Comparison of ENCODE assay signal across 21 cellular contexts in genomic region chr13:111130111-111130508, GRCh38.
"Had no signal": no experiment of that assay in that cellular context is flagged by ENCODE, and none has a peak within 500 bp of the region (broad histone marks: within the 10 kb centered on the region; RNA-seq: fewer than 3 reads in every experiment).

No MANE protein-coding gene starts in this region.

- H3K9me3 Mint-ChIP-seq: activated CD4-positive, alpha-beta T cell treated with anti-CD3 and anti-CD28 coated beads, Interleukin-2, amount 10 ng/mL, durations not matched to agents 24 days and 14 days; activated CD8-positive, alpha-beta T cell treated with anti-CD3 and anti-CD28 coated beads for 36 hours; activated naive CD8-positive, alpha-beta T cell treated with anti-CD3 and anti-CD28 coated beads, Interleukin-2, amount 10 ng/mL, durations not matched to agents 7 days and 5 days; activated T-helper 17 cell treated with anti-CD3 and anti-CD28 coated beads, Interleukin-2, amount 50 U/mL, for 72 hours; stimulated activated naive CD8-positive, alpha-beta T cell treated with anti-CD3 and anti-CD28 coated beads, Interleukin-15, amount 100 ng/mL, for 72 hours had no signal

- FAIRE-seq: endothelial cell of umbilical vein, small intestine had no signal

- ATAC-seq: activated CD8-positive, alpha-beta T cell treated with anti-CD3 and anti-CD28 coated beads for 36 hours; activated T-helper 17 cell treated with anti-CD3 and anti-CD28 coated beads, Interleukin-2, amount 50 U/mL, for 72 hours; body of pancreas; gastroesophageal sphincter; heart left ventricle; left ventricle myocardium superior; mucosa of descending colon; right lobe of liver; stimulated activated naive CD8-positive, alpha-beta T cell treated with anti-CD3 and anti-CD28 coated beads, Interleukin-15, amount 100 ng/mL, for 72 hours had no signal

- H3K27ac Mint-ChIP-seq: activated CD4-positive, alpha-beta T cell treated with anti-CD3 and anti-CD28 coated beads, Interleukin-2, amount 10 ng/mL, durations not matched to agents 24 days and 14 days; activated CD8-positive, alpha-beta T cell treated with anti-CD3 and anti-CD28 coated beads for 36 hours; activated naive CD8-positive, alpha-beta T cell treated with anti-CD3 and anti-CD28 coated beads, Interleukin-2, amount 10 ng/mL, durations not matched to agents 7 days and 5 days; activated T-helper 17 cell treated with anti-CD3 and anti-CD28 coated beads, Interleukin-2, amount 50 U/mL, for 72 hours; stimulated activated naive CD8-positive, alpha-beta T cell treated with anti-CD3 and anti-CD28 coated beads, Interleukin-15, amount 100 ng/mL, for 72 hours had no signal

- H3K4me1 Mint-ChIP-seq: activated CD4-positive, alpha-beta T cell treated with anti-CD3 and anti-CD28 coated beads, Interleukin-2, amount 10 ng/mL, durations not matched to agents 24 days and 14 days; activated naive CD8-positive, alpha-beta T cell treated with anti-CD3 and anti-CD28 coated beads, Interleukin-2, amount 10 ng/mL, durations not matched to agents 7 days and 5 days; activated T-helper 17 cell treated with anti-CD3 and anti-CD28 coated beads, Interleukin-2, amount 50 U/mL, for 72 hours; stimulated activated naive CD8-positive, alpha-beta T cell treated with anti-CD3 and anti-CD28 coated beads, Interleukin-15, amount 100 ng/mL, for 72 hours had no signal

- H3K27me3 Mint-ChIP-seq: stimulated activated naive CD8-positive, alpha-beta T cell treated with anti-CD3 and anti-CD28 coated beads, Interleukin-15, amount 100 ng/mL, for 72 hours had no signal

- DNase-seq: activated CD4-positive, alpha-beta T cell treated with anti-CD3 and anti-CD28 coated beads, Interleukin-2, amount 10 ng/mL, durations not matched to agents 24 days and 14 days; activated CD8-positive, alpha-beta T cell treated with anti-CD3 and anti-CD28 coated beads for 36 hours; activated naive CD4-positive, alpha-beta T cell; activated naive CD8-positive, alpha-beta T cell treated with anti-CD3 and anti-CD28 coated beads, Interleukin-2, amount 10 ng/mL, durations not matched to agents 7 days and 5 days; activated T-cell treated with anti-CD3 and anti-CD28 coated beads, Interleukin-2, amount 50 U/mL, for 1 hour; body of pancreas; dermis blood vessel endothelial cell; effector memory CD4-positive, alpha-beta T cell; heart left ventricle; left ventricle myocardium superior; mesenchymal stem cell; mucosa of descending colon; naive B cell; right lobe of liver; small intestine; stimulated activated CD4-positive, alpha-beta T cell treated with anti-CD3 and anti-CD28 coated beads, Interleukin-15, amount 100 ng/mL, for 24 hours; stimulated activated CD4-positive, alpha-beta T cell treated with anti-CD3 and anti-CD28 coated beads, Interleukin-2, amount 100 ng/mL, for 48 hours; stimulated activated naive CD8-positive, alpha-beta T cell treated with anti-CD3 and anti-CD28 coated beads, Interleukin-15, amount 100 ng/mL, for 72 hours had no signal

- H3K4me3 Mint-ChIP-seq: activated CD4-positive, alpha-beta T cell treated with anti-CD3 and anti-CD28 coated beads, Interleukin-2, amount 10 ng/mL, durations not matched to agents 24 days and 14 days; activated CD8-positive, alpha-beta T cell treated with anti-CD3 and anti-CD28 coated beads for 36 hours; activated naive CD8-positive, alpha-beta T cell treated with anti-CD3 and anti-CD28 coated beads, Interleukin-2, amount 10 ng/mL, durations not matched to agents 7 days and 5 days; activated T-helper 17 cell treated with anti-CD3 and anti-CD28 coated beads, Interleukin-2, amount 50 U/mL, for 72 hours; naive B cell; stimulated activated naive CD8-positive, alpha-beta T cell treated with anti-CD3 and anti-CD28 coated beads, Interleukin-15, amount 100 ng/mL, for 72 hours had no signal

- H3K36me3 Mint-ChIP-seq: activated naive CD8-positive, alpha-beta T cell treated with anti-CD3 and anti-CD28 coated beads, Interleukin-2, amount 10 ng/mL, durations not matched to agents 7 days and 5 days; naive B cell had no signal
